Comparison of ENCODE assay signal across 22 cellular contexts in the genomic region with DNA sequence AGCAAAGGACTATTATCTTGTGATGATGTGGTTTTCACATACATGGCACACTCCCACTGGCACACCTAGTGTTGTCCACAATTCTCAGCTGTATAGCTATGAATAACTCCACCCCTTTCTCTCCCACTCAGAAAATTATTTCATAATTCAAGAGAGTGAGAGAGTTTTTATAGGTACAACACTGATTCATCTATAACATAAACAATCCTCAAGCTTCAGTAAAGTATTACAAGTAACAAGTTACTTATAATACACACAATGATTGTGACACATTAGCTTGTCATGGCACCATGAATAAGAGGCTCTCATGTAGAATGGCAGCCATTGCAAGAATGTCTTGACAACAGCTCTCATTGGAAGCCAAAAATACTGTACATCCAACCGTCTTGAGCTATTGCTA. TPM values are rescaled to one million over a fixed set of nuclear protein-coding genes. Genes with fewer than 3 reads are reported as not detected.
DNase-seq lines count a peak whose midpoint lies in the region; ATAC-seq, FAIRE-seq and TF ChIP-seq lines count a peak whose summit lies in the region.
"Had no signal": no experiment of that assay in that cellular context is flagged by ENCODE, and none has a peak within 500 bp of the region (broad histone marks: within the 10 kb centered on the region; RNA-seq: fewer than 3 reads in every experiment).

No MANE protein-coding gene starts in this region.

- no peak overlapping the region for H2BK120ac ChIP-seq in IMR-90 (ENCODE audit: low read depth, low read length)

- H3K4me1 ChIP-seq in A549 (no peaks in the 10 kb centered on the region), IMR-90 (ENCODE audit: control insufficient read depth, insufficient read depth, low read length) (no peaks in the 10 kb centered on the region), mammary epithelial cell (ENCODE audit: insufficient read depth, low read length) (no peaks in the 10 kb centered on the region)
- H3K4me1 ChIP-seq: BE2C, Peyer's patch, SJCRH30 had no signal

- H4K8ac ChIP-seq in IMR-90 (ENCODE audit: low read depth in 2 of 2, low read length in 2 of 2), result no peak overlapping the region

- no peaks in the 10 kb centered on the region; the same call in 1 of the 2 replicates for H3K27me3 ChIP-seq in IMR-90 (ENCODE audit: control insufficient read depth, insufficient read depth, low read length)
- no peaks in the 10 kb centered on the region for H3K27me3 ChIP-seq in mammary epithelial cell (ENCODE audit: insufficient read depth, low read length)
- H3K27me3 ChIP-seq: BE2C, Peyer's patch, SJCRH30 had no signal

- no peak overlapping the region for H2AK9ac ChIP-seq in IMR-90 (replicated peaks; ENCODE audit: low read depth, low read length, poor library complexity)

- no peak overlapping the region for H3K27ac Mint-ChIP-seq in activated CD4-positive, alpha-beta memory T cell treated with anti-CD3 and anti-CD28 coated beads, Interleukin-2, amount 10 ng/mL, durations not matched to agents 7 days and 5 days
- H3K27ac Mint-ChIP-seq: H9 had no signal

- CTCF ChIA-PET in A549 (lab: Yijun Ruan, JAX), result interaction anchor here (3.1 kb wide), 1 partner anchor 11 kb away, joined by 11 read pairs; no protein-coding TSS in a partner anchor
- CTCF ChIA-PET in IMR-90 (lab: Yijun Ruan, JAX), result interaction anchor here (0.6 kb wide), 1 partner anchor 77 kb away, joined by 8 read pairs; no protein-coding TSS in a partner anchor
- CTCF ChIA-PET in mammary epithelial cell (lab: Charles Lee; ENCODE audit: low non-redundant PET), result interaction anchor here (0.5 kb wide), 1 partner anchor 226 kb away, joined by 3 read pairs; no protein-coding TSS in a partner anchor
- CTCF ChIA-PET in activated CD4-positive, alpha-beta memory T cell treated with anti-CD3 and anti-CD28 coated beads, Interleukin-2, amount 10 ng/mL, durations not matched to agents 7 days and 5 days (lab: Charles Lee), result no interaction called here

- H3K4me1 Mint-ChIP-seq in activated CD4-positive, alpha-beta memory T cell treated with anti-CD3 and anti-CD28 coated beads, Interleukin-2, amount 10 ng/mL, durations not matched to agents 7 days and 5 days, result no peaks in the 10 kb centered on the region
- H3K4me1 Mint-ChIP-seq: H9 had no signal

- no peak overlapping the region for H3K56ac ChIP-seq in IMR-90 (ENCODE audit: extremely low read depth, insufficient read depth, low read length)

- in situ Hi-C loops in IMR-90 (cut with MboI; ENCODE audit: low sequenced_read_pairs), result no loop called here
- in situ Hi-C loops in mammary epithelial cell (cut with MboI; ENCODE audit: low sequenced_read_pairs in 2 of 2), result no loop called here

- no peak overlapping the region for H2BK15ac ChIP-seq in IMR-90 (ENCODE audit: low read depth, low read length)

- H3K27ac ChIP-seq in A549 (no peak overlapping the region), IMR-90 (ENCODE audit: insufficient read depth, low read length) (no peak overlapping the region), mammary epithelial cell (ENCODE audit: insufficient read depth, low read depth, low read length) (no peak overlapping the region)
- H3K27ac ChIP-seq: Peyer's patch, SJCRH30 had no signal

- 76% methylated on average over 1 of the region's 1 CpG for WGBS in A549 (ENCODE audit: missing lambda C conversion rate)
- WGBS in IMR-90 (ENCODE audit: extremely low coverage in 2 of 2, insufficient read length in 1 of 2), 2 experiments, result no CpG with 5 or more reads among the region's 1 CpG
- 48% methylated on average over 1 of the region's 1 CpG for WGBS in mammary epithelial cell (ENCODE audit: low coverage, missing lambda C conversion rate)

- no peak overlapping the region for H4K91ac ChIP-seq in IMR-90 (ENCODE audit: insufficient read depth, low read depth, low read length)

- no peaks in the 10 kb centered on the region for H3K9me3 Mint-ChIP-seq in activated CD4-positive, alpha-beta memory T cell treated with anti-CD3 and anti-CD28 coated beads, Interleukin-2, amount 10 ng/mL, durations not matched to agents 7 days and 5 days

- TF ChIP-seq POLR2A in A549 (IDR thresholded peaks at IDR 0.05; ENCODE audit: low read length), result no peak
- no peak for TF ChIP-seq POLR2A in IMR-90 (IDR thresholded peaks at IDR 0.05; ENCODE audit: low read depth, low read length)

- H3K4me2 ChIP-seq in A549 (no peak overlapping the region), IMR-90 (ENCODE audit: low read depth, low read length) (no peak overlapping the region), mammary epithelial cell (ENCODE audit: insufficient read depth, low read depth, low read length) (no peak overlapping the region)

- TF ChIP-seq CTCF in A549 (IDR thresholded peaks at IDR 0.05), result no peak
- TF ChIP-seq CTCF in IMR-90 (conservative IDR thresholded peaks at IDR 0.05; ENCODE audit: low read depth, low read length), result no peak
- TF ChIP-seq CTCF in mammary epithelial cell (conservative IDR thresholded peaks at IDR 0.05 in 1 of 2, IDR thresholded peaks at IDR 0.05 in 1 of 2; ENCODE audit: extremely low read depth in 1 of 2, insufficient read depth in 1 of 2, low read depth in 1 of 2, low read length in 2 of 2), result no peak
- TF ChIP-seq CTCF in fibroblast of mammary gland (conservative IDR thresholded peaks at IDR 0.05; ENCODE audit: control insufficient read depth, insufficient read depth, low read depth, low read length), result no peak

- H3K4ac ChIP-seq in IMR-90 (ENCODE audit: low read depth, low read length), result no peak overlapping the region

- no peaks in the 10 kb centered on the region for H3K79me1 ChIP-seq in IMR-90 (ENCODE audit: low read depth in 1 of 2, low read length in 2 of 2)

- TF ChIP-seq RAD21 in A549 (conservative IDR thresholded peaks at IDR 0.05 in 1 of 2, IDR thresholded peaks at IDR 0.05 in 1 of 2) (no peak), IMR-90 (IDR thresholded peaks at IDR 0.05; ENCODE audit: low read length) (no peak)

- no peak overlapping the region for H3K14ac ChIP-seq in IMR-90 (replicated peaks; ENCODE audit: low read depth, low read length)

- H3K79me2 ChIP-seq in mammary epithelial cell (ENCODE audit: insufficient read depth, low read length), result no peaks in the 10 kb centered on the region

- intact Hi-C loops in IMR-90 (cut with micrococcal nuclease) (no loop called here), mammary epithelial cell (cut with micrococcal nuclease) (no loop called here)

- DNase-seq in A549 (ENCODE audit: low read depth in 1 of 2, low spot score in 1 of 2) (no peak), IMR-90 (peak; percentile 63), mammary epithelial cell (peak; percentile 67), fibroblast of mammary gland (ENCODE audit: low read depth) (peak; percentile 33), NCI-H187 treated with DMSO at 0.1 percent for 48 hours (lab: John Stamatoyannopoulos, UW) (no peak)
- no peak for DNase-seq in stimulated activated CD4-positive, alpha-beta T cell treated with anti-CD3 and anti-CD28 coated beads, Interleukin-15, amount 100 ng/mL, for 24 hours
- DNase-seq in activated CD4-positive, alpha-beta memory T cell treated with anti-CD3 and anti-CD28 coated beads, Interleukin-2, amount 10 ng/mL, durations not matched to agents 7 days and 5 days, result no peak
- DNase-seq in activated CD4-positive, CD25-positive, alpha-beta regulatory T cell (lab: John Stamatoyannopoulos, UW), result no peak
- DNase-seq: 8988T, BE2C, EL, H9, NCI-H1105 treated with DMSO at 0.1 percent for 48 hours, NCI-H2081, NCI-H2171, NCI-H345, NCI-H524, NCI-H82, Peyer's patch, SJCRH30 had no signal

- POLR2A ChIA-PET in A549 (lab: Yijun Ruan, JAX) (no interaction called here), IMR-90 (lab: Charles Lee; ENCODE audit: unreplicated experiment) (no interaction called here)
- POLR2A ChIA-PET in activated CD4-positive, alpha-beta memory T cell treated with anti-CD3 and anti-CD28 coated beads, Interleukin-2, amount 10 ng/mL, durations not matched to agents 7 days and 5 days (lab: Charles Lee), result no interaction called here

- TF ChIP-seq EP300 in A549 (IDR thresholded peaks at IDR 0.05), result no peak

- no peak overlapping the region for H3K18ac ChIP-seq in IMR-90 (ENCODE audit: low read depth, low read length)

- no peak overlapping the region for H3K4me3 Mint-ChIP-seq in activated CD4-positive, alpha-beta memory T cell treated with anti-CD3 and anti-CD28 coated beads, Interleukin-2, amount 10 ng/mL, durations not matched to agents 7 days and 5 days
- H3K4me3 Mint-ChIP-seq: H9 had no signal

- no peaks in the 10 kb centered on the region for H3K9me1 ChIP-seq in IMR-90 (ENCODE audit: insufficient read depth, low read length)

- peak; percentile 46 for FAIRE-seq in A549 (lab: Jason Lieb, UNC)
- FAIRE-seq: GM12878, K562 had no signal

- no peak for ATAC-seq in A549
- ATAC-seq in IMR-90 (ENCODE audit: low read depth), result no peak; the same call in 1 of the 2 replicates
- ATAC-seq: GM12878, K562 had no signal

- no peak overlapping the region for H3K9ac ChIP-seq in IMR-90 (ENCODE audit: low read depth, low read length)
- H3K9ac ChIP-seq in mammary epithelial cell (ENCODE audit: insufficient read depth, low read length), result no peak overlapping the region

- no peak overlapping the region for H3K23ac ChIP-seq in IMR-90 (ENCODE audit: low read depth, low read length)

- H3K36me3 Mint-ChIP-seq in activated CD4-positive, alpha-beta memory T cell treated with anti-CD3 and anti-CD28 coated beads, Interleukin-2, amount 10 ng/mL, durations not matched to agents 7 days and 5 days (ENCODE audit: low read depth), result no peaks in the 10 kb centered on the region

- H2BK5ac ChIP-seq in IMR-90 (ENCODE audit: low read depth, low read length, poor library complexity, severe bottlenecking), result no peak overlapping the region

- H3K4me3 ChIP-seq in A549 (no peak overlapping the region), IMR-90 (ENCODE audit: insufficient read depth, low read depth, low read length) (no peak overlapping the region), mammary epithelial cell (replicated peaks in 1 of 3; ENCODE audit: insufficient read depth in 1 of 3, low read depth in 2 of 3, low read length in 3 of 3) (no peak overlapping the region), fibroblast of mammary gland (ENCODE audit: control insufficient read depth, low read depth, low read length) (no peak overlapping the region)
- H3K4me3 ChIP-seq: GM12878, K562, Peyer's patch, SJCRH30 had no signal

- H4K5ac ChIP-seq in IMR-90 (ENCODE audit: low read depth, low read length), result no peak overlapping the region

- H3K9me3 ChIP-seq in A549 (no peaks in the 10 kb centered on the region), IMR-90 (ENCODE audit: control insufficient read depth, insufficient read depth, low read length) (peaks cover 2% of the 10 kb centered on the region; the same call in 1 of the 2 replicates), mammary epithelial cell (replicated peaks; ENCODE audit: insufficient read depth, low read length) (no peaks in the 10 kb centered on the region)
- H3K9me3 ChIP-seq: BE2C, Peyer's patch, SJCRH30 had no signal

- H2AFZ ChIP-seq in IMR-90 (replicated peaks; ENCODE audit: low read length, poor library complexity) (no peak overlapping the region), mammary epithelial cell (ENCODE audit: low read depth, low read length) (no peak overlapping the region)

- no peaks in the 10 kb centered on the region for H3K27me3 Mint-ChIP-seq in activated CD4-positive, alpha-beta memory T cell treated with anti-CD3 and anti-CD28 coated beads, Interleukin-2, amount 10 ng/mL, durations not matched to agents 7 days and 5 days

- H2BK20ac ChIP-seq in IMR-90 (ENCODE audit: low read depth, low read length), result no peak overlapping the region

- H4K20me1 ChIP-seq in IMR-90 (ENCODE audit: insufficient read depth, low read length), result no peaks in the 10 kb centered on the region
- H4K20me1 ChIP-seq in mammary epithelial cell (ENCODE audit: insufficient read depth, low read length), result no peaks in the 10 kb centered on the region

- dilution Hi-C loops in IMR-90 (cut with HindIII; ENCODE audit: low sequenced_read_pairs, unreplicated experiment) (no loop called here), mammary epithelial cell (cut with HindIII; ENCODE audit: low sequenced_read_pairs) (no loop called here)

- H2AK5ac ChIP-seq in IMR-90 (ENCODE audit: low read depth, low read length), result no peak overlapping the region

- H3K36me3 ChIP-seq in IMR-90 (ENCODE audit: control insufficient read depth, insufficient read depth, low read length) (no peaks in the 10 kb centered on the region), mammary epithelial cell (ENCODE audit: insufficient read depth, low read length) (no peaks in the 10 kb centered on the region)
- H3K36me3 ChIP-seq: BE2C, Peyer's patch, SJCRH30 had no signal

- BruUV-seq in IMR-90 (replicated peaks; lab: Mats Ljungman, UMichigan) (no TSS peak), mammary epithelial cell (replicated peaks; lab: Mats Ljungman, UMichigan) (no TSS peak)

RNA-seq across cellular contexts. Expression of a gene that starts 43.9 kb away (rescaled TPM):
- polyA plus RNA-seq in A549 (2011; rRNA removed) (0.03 and 0.04 TPM in 2 replicates), A549 (2017; fragmentation: RNase III; extraction: RNeasy Plus Mini Kit Qiagen cat#74134 plus additional on column Dnase treatment) (0.08 TPM in 1 of 3 replicates, not detected in the others), IMR-90 (2012; rRNA removed) (0.16 and 0.26 TPM in 2 replicates), mammary epithelial cell (0.06 TPM)
- not detected in 2 replicates for polyA plus RNA-seq in A549 (2012; cell fraction: cytosol; rRNA removed)
- 0.06 and 0.17 TPM in 2 replicates for polyA plus RNA-seq in A549 (2012; cell fraction: nucleus; rRNA removed)
- polyA minus RNA-seq in A549 (2011; rRNA and poly(A)+ RNA removed), result not detected in 2 replicates
- total RNA-seq in IMR-90 (2012; rRNA removed) (under 0.01 TPM in 2 replicates), mammary epithelial cell (under 1 TPM; 0.14 to 0.50 TPM)
- polyA plus RNA-seq in IMR-90 (2012; cell fraction: cytosol; rRNA removed), result 0.05 TPM in 1 of 2 replicates, not detected in the other
- polyA plus RNA-seq in IMR-90 (2012; cell fraction: nucleus; rRNA removed; ENCODE audit: low replicate concordance), result 1.5 and 1.9 TPM in 2 replicates
- polyA minus RNA-seq in mammary epithelial cell, result not detected
- under 1 TPM in 1 of 2 experiments, not detected in 1; 0.10 TPM for total RNA-seq in activated CD4-positive, alpha-beta memory T cell treated with anti-CD3 and anti-CD28 coated beads, Interleukin-2, amount 10 ng/mL, durations not matched to agents 7 days and 5 days
- total RNA-seq: H9 had no signal

Comparison
In these comparisons a context has a peak if more than half of its experiments do, and no peak if none do; other contexts are left out.
1. DNase-seq: peak in IMR-90 (single experiment), mammary epithelial cell (single experiment) and fibroblast of mammary gland (single experiment); none in A549 (0 of 2), stimulated activated CD4-positive, alpha-beta T cell treated with anti-CD3 and anti-CD28 coated beads, Interleukin-15, amount 100 ng/mL, for 24 hours (single experiment), NCI-H187 treated with DMSO at 0.1 percent for 48 hours (single experiment), activated CD4-positive, alpha-beta memory T cell treated with anti-CD3 and anti-CD28 coated beads, Interleukin-2, amount 10 ng/mL, durations not matched to agents 7 days and 5 days (single experiment) and activated CD4-positive, CD25-positive, alpha-beta regulatory T cell (0 of 4).